8 cellular contexts compared by ENCODE assay signal in genomic region chr7:129122751-129123516, GRCh38. TPM values are rescaled to one million over a fixed set of nuclear protein-coding genes. Genes with fewer than 3 reads are reported as not detected.
DNase-seq lines count a peak whose midpoint lies in the region; ATAC-seq, FAIRE-seq and TF ChIP-seq lines count a peak whose summit lies in the region.

No MANE protein-coding gene starts in this region.

- RAD21 ChIA-PET in GM12878 (lab: Charles Lee; ENCODE audit: unreplicated experiment): interaction anchor here (1.0 to 2.5 kb wide), 16 partner anchors 12 to 168 kb away, joined by 3 to 23 read pairs (median 6); partner anchors contain the start of genes AHCYL2 and TSPAN33

- intact Hi-C loops in GM12878 (cut with micrococcal nuclease; ENCODE audit: unreplicated experiment): loop anchor here (1.0 to 2.0 kb wide), 3 partner anchors 23 to 44 kb away; no protein-coding TSS in a partner anchor
- intact Hi-C loops in thyroid gland (cut with DNase I): no loop called here
- intact Hi-C loops in sigmoid colon (cut with DNase I): no loop called here

- no TSS peak for BruUV-seq in GM12878 (replicated peaks; lab: Mats Ljungman, UMichigan)

- H3K9ac ChIP-seq in GM12878 (ENCODE audit: control insufficient read depth, insufficient read depth, low read length): peak overlapping the region; percentile 64

- H3K79me2 ChIP-seq in GM12878 (ENCODE audit: control insufficient read depth, insufficient read depth, low read length): no peaks in the 10 kb centered on the region

- peak; percentile 69 for ATAC-seq in GM21381 (IDR thresholded peaks at IDR 0.05; ENCODE audit: unreplicated experiment)
- peak; percentile 63 for ATAC-seq in HG03565 (IDR thresholded peaks at IDR 0.05; ENCODE audit: unreplicated experiment)
- peak; percentile 91 for ATAC-seq in GM12878

- peaks cover 36% of the 10 kb centered on the region for H3K4me1 ChIP-seq in GM12878 (ENCODE audit: control insufficient read depth, insufficient read depth, low read length)
- peaks cover 0 to 6% of the 10 kb centered on the region in 2 donors for H3K4me1 ChIP-seq in thyroid gland
- H3K4me1 ChIP-seq in sigmoid colon: no peaks in the 10 kb centered on the region

- H4K20me1 ChIP-seq in GM12878 (ENCODE audit: control insufficient read depth, insufficient read depth): no peaks in the 10 kb centered on the region

- H3K4me2 ChIP-seq in GM12878 (ENCODE audit: control insufficient read depth, insufficient read depth): peak overlapping the region; percentile 84

- CTCF ChIA-PET in GM12878 (lab: Yijun Ruan, JAX): interaction anchor here (0.8 to 3.2 kb wide), 13 partner anchors 11 to 96 kb away, joined by 3 to 12 read pairs (median 5); partner anchors contain the start of gene TSPAN33

- TF ChIP-seq RAD21 in GM12878 (IDR thresholded peaks at IDR 0.05; ENCODE audit: insufficient read depth, low read depth, low read length): no peak

- peak; percentile 99 for FAIRE-seq in GM12878 (lab: Jason Lieb, UNC)

- TF ChIP-seq EP300 in GM12878 (IDR thresholded peaks at IDR 0.05; ENCODE audit: borderline replicate concordance in 1 of 2, control insufficient read depth in 1 of 2, low read depth in 2 of 2, low read length in 2 of 2) (peak; percentile 98), sigmoid colon (IDR thresholded peaks at IDR 0.05) (no peak)

- TF ChIP-seq CTCF in GM12864 (IDR thresholded peaks at IDR 0.05; ENCODE audit: low read depth, low read length, missing control alignments): no peak
- TF ChIP-seq CTCF in GM12878 (IDR thresholded peaks at IDR 0.05 in 2 of 3, conservative IDR thresholded peaks at IDR 0.05 in 1 of 3; ENCODE audit: control insufficient read depth in 2 of 3, extremely low read depth in 1 of 3, insufficient read depth in 1 of 3, low read depth in 3 of 3, low read length in 3 of 3): no peak
- no peak for TF ChIP-seq CTCF in thyroid gland (IDR thresholded peaks at IDR 0.05)
- TF ChIP-seq CTCF in sigmoid colon (IDR thresholded peaks at IDR 0.05): no peak

- DNase-seq in GM12864 (ENCODE audit: low read depth) (peak; percentile 86), GM12878 (ENCODE audit: low read depth, low spot score) (peak; percentile 95), NCI-H1436 (lab: John Stamatoyannopoulos, UW) (no peak), thyroid gland (no peak), sigmoid colon (no peak), SW 1271 (lab: John Stamatoyannopoulos, UW) (no peak)

- H3K27me3 ChIP-seq in GM12878 (replicated peaks in 1 of 2; ENCODE audit: control insufficient read depth in 2 of 2, insufficient read depth in 2 of 2, low read length in 1 of 2) (no peaks in the 10 kb centered on the region), thyroid gland (no peaks in the 10 kb centered on the region), sigmoid colon (peaks cover 0 to 19% (median 8%) of the 10 kb centered on the region in 3 donors)

- H3K9me3 ChIP-seq in GM12878 (replicated peaks; ENCODE audit: control insufficient read depth, insufficient read depth, low read length) (peaks cover 24% of the 10 kb centered on the region), thyroid gland (no peaks in the 10 kb centered on the region), sigmoid colon (no peaks in the 10 kb centered on the region)

- peak overlapping the region; percentile 96 for H3K27ac ChIP-seq in GM12878 (ENCODE audit: control insufficient read depth, insufficient read depth)
- H3K27ac ChIP-seq in thyroid gland: no peak overlapping the region
- H3K27ac ChIP-seq in sigmoid colon: no peak overlapping the region

- TF ChIP-seq POLR2A in GM12878 (IDR thresholded peaks at IDR 0.05; ENCODE audit: low read depth, low read length) (no peak), thyroid gland (IDR thresholded peaks at IDR 0.05) (no peak), sigmoid colon (IDR thresholded peaks at IDR 0.05) (no peak)

- H2AFZ ChIP-seq in GM12878 (ENCODE audit: control insufficient read depth, low read depth, low read length): peak overlapping the region; percentile 65

- SMC1A ChIA-PET in GM12878 (lab: Charles Lee; ENCODE audit: uncharacterized antibody, unreplicated experiment): interaction anchor here (0.7 to 3.4 kb wide), 22 partner anchors 9 to 225 kb away, joined by 3 to 28 read pairs (median 6); partner anchors contain the start of gene TSPAN33

- POLR2A ChIA-PET in GM12878 (lab: Charles Lee): interaction anchor here (0.5 to 2.0 kb wide), 16 partner anchors 13 to 189 kb away, joined by 3 to 12 read pairs (median 5); no protein-coding TSS in a partner anchor

- in situ Hi-C loops in GM12878 (cut with MboI): no loop called here

- no peaks in the 10 kb centered on the region for H3K36me3 ChIP-seq in GM12878 (ENCODE audit: control insufficient read depth in 2 of 2, insufficient read depth in 2 of 2, low read length in 1 of 2)
- no peaks in the 10 kb centered on the region for H3K36me3 ChIP-seq in thyroid gland
- no peaks in the 10 kb centered on the region for H3K36me3 ChIP-seq in sigmoid colon

- peak overlapping the region; percentile 36 for H3K4me3 ChIP-seq in GM12864 (ENCODE audit: low read depth, low read length)
- peak overlapping the region; percentile 43 for H3K4me3 ChIP-seq in GM12878
- H3K4me3 ChIP-seq in thyroid gland (replicated peaks in 1 of 3): no peak overlapping the region
- H3K4me3 ChIP-seq in sigmoid colon: no peak overlapping the region

- WGBS in GM12878 (ENCODE audit: insufficient coverage, insufficient replicate concordance, low lambda C conversion rate, missing lambda C conversion rate): 1% methylated on average over 4 of the region's 4 CpGs
- WGBS in thyroid gland, 2 donors: 77 to 87% methylated on average over 4 of the region's 4 CpGs
- WGBS in sigmoid colon, 2 donors: 69 to 75% methylated on average over 4 of the region's 4 CpGs

TF ChIP-seq in GM12878, 131 proteins besides CTCF, POLR2A, EP300 and RAD21 (continues in another document):
- peak; percentile 92 for TF ChIP-seq CBFB (IDR thresholded peaks at IDR 0.05; ENCODE audit: low read depth)
- TF ChIP-seq PAX5 (IDR thresholded peaks at IDR 0.05; ENCODE audit: borderline replicate concordance, low read depth, low read length): peak; percentile 96
- TF ChIP-seq MTA2 (IDR thresholded peaks at IDR 0.05; ENCODE audit: low read depth): peak; percentile 91
- no peak for TF ChIP-seq NRF1 (conservative IDR thresholded peaks at IDR 0.05; ENCODE audit: low read depth, low read length)
- TF ChIP-seq ZBTB40 (IDR thresholded peaks at IDR 0.05; ENCODE audit: borderline replicate concordance): no peak
- TF ChIP-seq TARDBP (IDR thresholded peaks at IDR 0.05; ENCODE audit: borderline replicate concordance): no peak; the same call in 1 of the 2 replicates

RNA-seq across cellular contexts. Expression of gene TSPAN33, which starts 21.6 kb away (rescaled TPM):
- 84.1 and 97.9 TPM in 2 replicates for total RNA-seq in GM12878 (2013; cell fraction: nucleolus; rRNA removed)
- 108 and 109 TPM in 2 replicates for total RNA-seq in GM12878 (2014; rRNA removed)
- total RNA-seq in GM12878 (2014; rRNA removed; fragmentation: Illumina TruSeq; extraction: Trizol): 77.8 and 78.8 TPM in 2 replicates
- total RNA-seq in GM12878 (2021): 113 and 122 TPM in 2 replicates
- 145 TPM for polyA plus RNA-seq in GM12878 (2011; ENCODE audit: low read depth)
- 89.1 and 123 TPM in 2 replicates for polyA plus RNA-seq in GM12878 (2011; rRNA removed)
- polyA plus RNA-seq in GM12878 (2011; cell fraction: cytosol; rRNA removed): 153 and 156 TPM in 2 replicates
- 104 and 146 TPM in 2 replicates for polyA plus RNA-seq in GM12878 (2011; cell fraction: nucleus; rRNA removed)
- 192 and 193 TPM in 2 replicates for polyA plus RNA-seq in GM12878 (2012)
- 78.5 and 94.8 TPM in 2 replicates for polyA plus RNA-seq in GM12878 (2014; fragmentation: Illumina TruSeq; extraction: Trizol)
- polyA plus RNA-seq in GM12878 (2014; fragmentation: Nextera tagmentation; extraction: Ambion mirVana): 10 to 100 TPM; 17.8 to 30.0 TPM
- polyA plus RNA-seq in GM12878 (2014; rRNA removed): 95.6 and 99.0 TPM in 2 replicates
- polyA plus RNA-seq in GM12878 (2016; fragmentation: Nextera tagmentation; extraction: Ambion mirVana): 10 to 100 TPM; 12.0 to 15.8 TPM
- polyA minus RNA-seq in GM12878 (2011; rRNA and poly(A)+ RNA removed): 183 and 197 TPM in 2 replicates
- polyA minus RNA-seq in GM12878 (2011; cell fraction: cytosol; rRNA and poly(A)+ RNA removed): 46.8 and 47.3 TPM in 2 replicates
- polyA minus RNA-seq in GM12878 (2011; cell fraction: nucleus; rRNA and poly(A)+ RNA removed): 43.9 and 58.9 TPM in 2 replicates
- 10 to 100 TPM in 2 of 4 donors, 1 to 10 TPM in 2; 5.0 to 20.4 (median 10.4) TPM for total RNA-seq in thyroid gland
- total RNA-seq in sigmoid colon: 1 to 10 TPM; 3.0 to 7.5 (median 5.7) TPM
- polyA plus RNA-seq in sigmoid colon: 10 to 100 TPM in 1 of 3 donors, 1 to 10 TPM in 2; 5.8 to 19.6 (median 9.6) TPM

Comparison
In these comparisons a context has a peak if more than half of its experiments do, and no peak if none do; other contexts are left out.
1. DNase-seq: peak in GM12864 (single experiment) and GM12878 (single experiment); none in NCI-H1436 (single experiment), thyroid gland (0 of 2), sigmoid colon (single experiment) and SW 1271 (0 of 2).
2. H3K4me3 ChIP-seq: peak in GM12864 (single experiment) and GM12878 (single experiment); none in thyroid gland (0 of 3) and sigmoid colon (0 of 4).
3. Peak in every context shown above with its lines, with median percentiles within 50 percentile points of each other: ATAC-seq.